ENCODE assay signal across 1 cellular context in the genomic region with DNA sequence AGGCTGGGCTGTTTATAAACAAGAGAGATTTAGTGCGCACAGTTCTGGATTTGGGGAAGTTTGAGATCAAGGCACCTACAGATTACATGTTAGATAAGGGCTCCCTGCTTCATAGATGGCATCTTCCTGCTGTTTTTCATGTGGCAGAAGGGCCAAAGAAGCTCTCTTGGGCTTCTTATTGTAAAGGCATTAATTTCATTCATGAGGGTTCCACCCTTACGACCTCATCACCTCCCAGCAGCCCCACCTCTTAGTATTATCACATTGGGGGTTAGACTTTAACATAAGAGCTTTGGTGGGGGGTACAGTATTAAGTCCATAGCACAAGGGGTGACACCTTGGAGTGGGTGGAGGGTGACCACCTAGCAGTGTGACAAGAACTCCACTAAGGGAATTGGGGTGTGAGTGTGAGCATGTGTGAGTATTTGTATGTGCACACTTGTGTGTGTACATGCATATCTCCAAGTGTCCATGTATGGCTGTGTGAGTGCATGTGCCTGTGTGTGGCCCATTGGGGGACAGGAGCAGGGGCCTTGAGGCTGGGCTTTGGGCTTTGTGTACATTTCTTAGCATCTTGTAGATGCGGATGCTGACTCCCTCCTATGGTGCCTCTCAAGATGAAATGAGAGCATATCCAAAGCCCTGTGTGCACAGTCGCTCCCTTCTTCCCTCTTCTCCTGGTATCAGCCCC.
A peak's percentile ranks its signal among the peaks of the same experiment; 100 is the strongest.
TF ChIP-seq lines count a peak whose summit lies in the region.

No MANE protein-coding gene starts in this region.

TF ChIP-seq in K562, 482 proteins besides CTCF, POLR2A, EP300 and RAD21:
- TF ChIP-seq, protein P1, sequence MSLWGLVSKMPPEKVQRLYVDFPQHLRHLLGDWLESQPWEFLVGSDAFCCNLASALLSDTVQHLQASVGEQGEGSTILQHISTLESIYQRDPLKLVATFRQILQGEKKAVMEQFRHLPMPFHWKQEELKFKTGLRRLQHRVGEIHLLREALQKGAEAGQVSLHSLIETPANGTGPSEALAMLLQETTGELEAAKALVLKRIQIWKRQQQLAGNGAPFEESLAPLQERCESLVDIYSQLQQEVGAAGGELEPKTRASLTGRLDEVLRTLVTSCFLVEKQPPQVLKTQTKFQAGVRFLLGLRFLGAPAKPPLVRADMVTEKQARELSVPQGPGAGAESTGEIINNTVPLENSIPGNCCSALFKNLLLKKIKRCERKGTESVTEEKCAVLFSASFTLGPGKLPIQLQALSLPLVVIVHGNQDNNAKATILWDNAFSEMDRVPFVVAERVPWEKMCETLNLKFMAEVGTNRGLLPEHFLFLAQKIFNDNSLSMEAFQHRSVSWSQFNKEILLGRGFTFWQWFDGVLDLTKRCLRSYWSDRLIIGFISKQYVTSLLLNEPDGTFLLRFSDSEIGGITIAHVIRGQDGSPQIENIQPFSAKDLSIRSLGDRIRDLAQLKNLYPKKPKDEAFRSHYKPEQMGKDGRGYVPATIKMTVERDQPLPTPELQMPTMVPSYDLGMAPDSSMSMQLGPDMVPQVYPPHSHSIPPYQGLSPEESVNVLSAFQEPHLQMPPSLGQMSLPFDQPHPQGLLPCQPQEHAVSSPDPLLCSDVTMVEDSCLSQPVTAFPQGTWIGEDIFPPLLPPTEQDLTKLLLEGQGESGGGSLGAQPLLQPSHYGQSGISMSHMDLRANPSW (CRISPR knock-in tag; IDR thresholded peaks at IDR 0.05) = 0 out of 2 replicates have a peak, but pooled peaks have one; percentile 78
- no peak for TF ChIP-seq RBM22 (IDR thresholded peaks at IDR 0.05; ENCODE audit: low read depth, low read length, poor library complexity, severe bottlenecking)
